Comparison of ENCODE assay signal across 17 cellular contexts in the genomic region with DNA sequence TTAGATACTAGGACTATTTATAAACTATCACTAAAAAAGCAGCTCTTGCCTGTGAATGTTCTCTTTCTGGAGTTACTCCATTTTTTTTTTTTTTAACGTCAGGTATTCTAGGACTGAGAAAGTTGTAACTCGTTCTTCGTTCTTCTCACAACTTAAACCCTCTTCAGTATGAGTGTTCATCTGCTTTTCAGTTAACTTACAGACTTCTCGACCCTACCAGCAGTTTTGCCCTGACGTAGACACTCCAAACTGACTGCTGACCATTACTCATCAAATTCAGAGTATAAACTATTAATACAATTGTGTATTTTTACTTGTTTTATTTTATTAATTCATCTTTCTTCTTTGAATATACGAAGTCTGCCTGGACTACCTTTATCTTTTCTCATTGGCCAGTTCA.
"Had no signal": no experiment of that assay in that cellular context is flagged by ENCODE, and none has a peak within 500 bp of the region (broad histone marks: within the 10 kb centered on the region; RNA-seq: fewer than 3 reads in every experiment).

No MANE protein-coding gene starts in this region.

- H3K9me3 ChIP-seq: left lung, sigmoid colon had no signal

- ATAC-seq: activated CD4-positive, alpha-beta T cell treated with anti-CD3 and anti-CD28 coated beads for 36 hours; activated T-helper 17 cell treated with anti-CD3 and anti-CD28 coated beads, Interleukin-2, amount 50 U/mL, for 72 hours; effector memory CD8-positive, alpha-beta T cell; left lung; stimulated activated memory B cell treated with anti-CD40 and anti-IgM and Interleukin-4, amounts not matched to agents 10 μg/mL and 1 μg/mL and 100 μg/mL, for 72 hours; WTC11 had no signal

- H3K27ac Mint-ChIP-seq: activated CD4-positive, alpha-beta memory T cell treated with anti-CD3 and anti-CD28 coated beads, Interleukin-2, amount 10 ng/mL, durations not matched to agents 7 days and 5 days; activated CD4-positive, alpha-beta T cell treated with anti-CD3 and anti-CD28 coated beads for 36 hours; activated naive CD8-positive, alpha-beta T cell treated with anti-CD3 and anti-CD28 coated beads, Interleukin-2, amount 10 ng/mL, durations not matched to agents 7 days and 5 days; activated T-helper 17 cell treated with anti-CD3 and anti-CD28 coated beads, Interleukin-2, amount 50 U/mL, for 72 hours; effector memory CD8-positive, alpha-beta T cell; nephron progenitor cell; stimulated activated memory B cell treated with anti-CD40 and anti-IgM and Interleukin-4, amounts not matched to agents 10 μg/mL and 1 μg/mL and 100 μg/mL, for 72 hours; T-helper 2 cell treated with Interferon-gamma antibody and Interleukin-4, amounts not matched to agents 5 μg/mL and 100 μg/mL, for 36 hours; WTC11 had no signal

- H3K27me3 ChIP-seq: cardiac muscle cell, left lung, sigmoid colon had no signal

- DNase-seq: activated CD4-positive, alpha-beta memory T cell treated with anti-CD3 and anti-CD28 coated beads, Interleukin-2, amount 10 ng/mL, durations not matched to agents 7 days and 5 days; activated CD4-positive, alpha-beta T cell treated with anti-CD3 and anti-CD28 coated beads for 36 hours; activated naive CD4-positive, alpha-beta T cell; activated naive CD8-positive, alpha-beta T cell treated with anti-CD3 and anti-CD28 coated beads, Interleukin-2, amount 10 ng/mL, durations not matched to agents 7 days and 5 days; activated T-cell treated with anti-CD3 and anti-CD28 coated beads, Interleukin-2, amount 50 U/mL, for 1 hour; effector memory CD8-positive, alpha-beta T cell; foreskin melanocyte; left lung; mammary epithelial cell; sigmoid colon; stimulated activated CD4-positive, alpha-beta T cell treated with anti-CD3 and anti-CD28 coated beads, Interleukin-4, amount 100 ng/mL, for 4 hours had no signal

- H3K36me3 Mint-ChIP-seq: activated naive CD8-positive, alpha-beta T cell treated with anti-CD3 and anti-CD28 coated beads, Interleukin-2, amount 10 ng/mL, durations not matched to agents 7 days and 5 days; stimulated activated memory B cell treated with anti-CD40 and anti-IgM and Interleukin-4, amounts not matched to agents 10 μg/mL and 1 μg/mL and 100 μg/mL, for 72 hours; WTC11 had no signal

- H3K27me3 Mint-ChIP-seq: activated CD4-positive, alpha-beta memory T cell treated with anti-CD3 and anti-CD28 coated beads, Interleukin-2, amount 10 ng/mL, durations not matched to agents 7 days and 5 days; activated CD4-positive, alpha-beta T cell treated with anti-CD3 and anti-CD28 coated beads for 36 hours; activated naive CD8-positive, alpha-beta T cell treated with anti-CD3 and anti-CD28 coated beads, Interleukin-2, amount 10 ng/mL, durations not matched to agents 7 days and 5 days; activated T-helper 17 cell treated with anti-CD3 and anti-CD28 coated beads, Interleukin-2, amount 50 U/mL, for 72 hours; effector memory CD8-positive, alpha-beta T cell; stimulated activated memory B cell treated with anti-CD40 and anti-IgM and Interleukin-4, amounts not matched to agents 10 μg/mL and 1 μg/mL and 100 μg/mL, for 72 hours had no signal

- H3K9me3 Mint-ChIP-seq: activated CD4-positive, alpha-beta memory T cell treated with anti-CD3 and anti-CD28 coated beads, Interleukin-2, amount 10 ng/mL, durations not matched to agents 7 days and 5 days; activated naive CD8-positive, alpha-beta T cell treated with anti-CD3 and anti-CD28 coated beads, Interleukin-2, amount 10 ng/mL, durations not matched to agents 7 days and 5 days; activated T-helper 17 cell treated with anti-CD3 and anti-CD28 coated beads, Interleukin-2, amount 50 U/mL, for 72 hours; nephron progenitor cell; stimulated activated memory B cell treated with anti-CD40 and anti-IgM and Interleukin-4, amounts not matched to agents 10 μg/mL and 1 μg/mL and 100 μg/mL, for 72 hours; T-helper 2 cell treated with Interferon-gamma antibody and Interleukin-4, amounts not matched to agents 5 μg/mL and 100 μg/mL, for 36 hours; WTC11 had no signal

- H3K4me3 ChIP-seq: cardiac muscle cell, left lung, sigmoid colon had no signal

- H3K4me3 Mint-ChIP-seq: activated CD4-positive, alpha-beta memory T cell treated with anti-CD3 and anti-CD28 coated beads, Interleukin-2, amount 10 ng/mL, durations not matched to agents 7 days and 5 days; activated CD4-positive, alpha-beta T cell treated with anti-CD3 and anti-CD28 coated beads for 36 hours; activated naive CD8-positive, alpha-beta T cell treated with anti-CD3 and anti-CD28 coated beads, Interleukin-2, amount 10 ng/mL, durations not matched to agents 7 days and 5 days; activated T-helper 17 cell treated with anti-CD3 and anti-CD28 coated beads, Interleukin-2, amount 50 U/mL, for 72 hours; effector memory CD8-positive, alpha-beta T cell; nephron progenitor cell; stimulated activated memory B cell treated with anti-CD40 and anti-IgM and Interleukin-4, amounts not matched to agents 10 μg/mL and 1 μg/mL and 100 μg/mL, for 72 hours; T-helper 2 cell treated with Interferon-gamma antibody and Interleukin-4, amounts not matched to agents 5 μg/mL and 100 μg/mL, for 36 hours; WTC11 had no signal

- H3K4me1 Mint-ChIP-seq: activated CD4-positive, alpha-beta memory T cell treated with anti-CD3 and anti-CD28 coated beads, Interleukin-2, amount 10 ng/mL, durations not matched to agents 7 days and 5 days; activated CD4-positive, alpha-beta T cell treated with anti-CD3 and anti-CD28 coated beads for 36 hours; activated naive CD8-positive, alpha-beta T cell treated with anti-CD3 and anti-CD28 coated beads, Interleukin-2, amount 10 ng/mL, durations not matched to agents 7 days and 5 days; activated T-helper 17 cell treated with anti-CD3 and anti-CD28 coated beads, Interleukin-2, amount 50 U/mL, for 72 hours; stimulated activated memory B cell treated with anti-CD40 and anti-IgM and Interleukin-4, amounts not matched to agents 10 μg/mL and 1 μg/mL and 100 μg/mL, for 72 hours; WTC11 had no signal

- H3K27ac ChIP-seq: left lung had no signal

- H3K36me3 ChIP-seq: cardiac muscle cell, left lung, sigmoid colon had no signal

- H3K4me1 ChIP-seq: left lung, sigmoid colon had no signal
